18 cellular contexts compared by ENCODE assay signal in the genomic region with DNA sequence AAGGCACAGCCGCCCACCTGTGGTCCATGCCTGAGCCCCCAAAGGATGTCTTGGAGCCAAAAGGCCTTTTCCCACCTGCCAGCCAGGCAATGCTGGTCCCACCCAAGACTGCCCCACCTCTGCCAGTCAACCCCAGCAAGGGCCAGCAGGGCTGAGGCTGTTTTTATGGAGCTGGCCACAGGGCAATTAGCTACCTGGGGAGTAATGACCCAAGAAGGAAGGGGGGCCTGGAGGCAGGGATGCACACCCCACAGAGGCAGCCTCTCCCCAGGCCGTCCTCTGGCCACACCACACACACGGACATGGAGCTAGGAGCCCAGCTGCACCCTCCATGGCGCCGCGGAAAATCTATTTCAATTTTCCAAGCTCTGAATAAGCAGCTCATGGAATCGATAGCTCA. TPM values are rescaled to one million over a fixed set of nuclear protein-coding genes. Genes with fewer than 3 reads are reported as not detected.
"Had no signal": no experiment of that assay in that cellular context is flagged by ENCODE, and none has a peak within 500 bp of the region (broad histone marks: within the 10 kb centered on the region; RNA-seq: fewer than 3 reads in every experiment).

No MANE protein-coding gene starts in this region.

- H3K27ac ChIP-seq: SJSA1, SK-N-MC had no signal

- H3K9me3 ChIP-seq: MG63, SJSA1 had no signal

- H3K4me3 ChIP-seq: MG63, SJSA1, SK-N-MC had no signal

- H3K36me3 ChIP-seq: MG63, SJSA1 had no signal

- DNase-seq: KBM-7, MG63, NCI-H1092, NCI-H1436, NCI-H1694 treated with DMSO at 0.1 percent for 48 hours, NCI-H2029, NCI-H2081 treated with DMSO at 0.1 percent for 48 hours, NCI-H2171, NCI-H226, NCI-H446, NCI-H510A, NCI-H524 treated with DMSO at 0.1 percent for 48 hours, NCI-H774, Right ventricle myocardium superior, RPMI8226, SIG-M5 had no signal

- H3K27me3 ChIP-seq: MG63, SJSA1 had no signal

RNA-seq across cellular contexts. Expression of a gene that starts 27.2 kb away (rescaled TPM):
- total RNA-seq: Right ventricle myocardium superior had no signal
